Comparison of ENCODE assay signal across 10 cellular contexts in the genomic region with DNA sequence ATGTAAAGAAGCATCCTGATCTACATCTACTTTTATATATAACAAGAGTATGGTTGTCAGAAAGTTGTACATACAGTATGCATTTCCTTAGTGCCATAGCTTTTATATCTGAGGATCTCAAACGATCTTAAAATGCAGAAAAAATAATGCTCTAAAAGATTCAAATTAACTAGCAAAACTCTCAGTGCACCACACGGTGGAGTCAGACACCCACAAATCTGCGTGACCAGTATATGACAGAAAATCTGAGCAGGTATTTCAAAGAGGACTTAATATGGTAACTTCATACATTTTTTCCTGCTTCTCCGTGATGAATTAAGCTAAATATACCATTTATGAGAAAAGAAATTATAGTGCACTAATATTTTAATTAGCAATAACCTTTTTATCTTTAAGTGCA.
DNase-seq lines count a peak whose midpoint lies in the region; ATAC-seq, FAIRE-seq and TF ChIP-seq lines count a peak whose summit lies in the region.
"Had no signal": no experiment of that assay in that cellular context is flagged by ENCODE, and none has a peak within 500 bp of the region (broad histone marks: within the 10 kb centered on the region; RNA-seq: fewer than 3 reads in every experiment).

No MANE protein-coding gene starts in this region.

- DNase-seq in A549 (ENCODE audit: low read depth in 1 of 2, low spot score in 1 of 2), result peak in 1 of 2 experiments; percentile 4
- DNase-seq in Kasumi-1 (lab: John Stamatoyannopoulos, UW), result peak; percentile 9 to 35
- no peak for DNase-seq in activated gamma-delta T cell (lab: John Stamatoyannopoulos, UW)
- DNase-seq in CD8-positive, alpha-beta T cell, result no peak
- DNase-seq in AML-193 (lab: John Stamatoyannopoulos, UW), result no peak
- no peak for DNase-seq in activated CD4-positive, CD25-positive, alpha-beta regulatory T cell treated with anti-CD3 and anti-CD28 coated beads, Interleukin-2, amount 50 U/mL, for 72 hours
- DNase-seq: DMS79 treated with DMSO at 0.1 percent for 48 hours had no signal

- H3K27me3 ChIP-seq in CD8-positive, alpha-beta T cell (ENCODE audit: insufficient read depth, low read length), result no peaks in the 10 kb centered on the region

- H3K4me1 Mint-ChIP-seq in brain, result no peaks in the 10 kb centered on the region
- H3K4me1 Mint-ChIP-seq in CD8-positive, alpha-beta T cell (ENCODE audit: low read depth), result no peaks in the 10 kb centered on the region

- no peak overlapping the region for H3K4me2 ChIP-seq in A549

- CTCF ChIA-PET in A549 (lab: Yijun Ruan, JAX), result interaction anchor here (1.4 kb wide), 1 partner anchor 11 kb away, joined by 3 read pairs; no protein-coding TSS in a partner anchor
- CTCF ChIA-PET in CD8-positive, alpha-beta T cell (lab: Charles Lee), result no interaction called here

- H3K27me3 Mint-ChIP-seq in brain, result no peaks in the 10 kb centered on the region
- no peaks in the 10 kb centered on the region for H3K27me3 Mint-ChIP-seq in CD8-positive, alpha-beta T cell (ENCODE audit: low read depth)

- H3K27ac Mint-ChIP-seq in brain, result no peak overlapping the region
- H3K27ac Mint-ChIP-seq in CD8-positive, alpha-beta T cell, result no peak overlapping the region

- ATAC-seq in A549 (no peak), GM18858 (IDR thresholded peaks at IDR 0.05; ENCODE audit: unreplicated experiment) (peak; percentile 83)
- no peak for ATAC-seq in CD8-positive, alpha-beta T cell

- intact Hi-C loops in CD8-positive, alpha-beta T cell (cut with DNase I, micrococcal nuclease), result no loop called here

- no peak overlapping the region for H3K4me3 ChIP-seq in A549
- H3K4me3 ChIP-seq in CD8-positive, alpha-beta T cell (ENCODE audit: low read depth, low read length), result no peak overlapping the region

- 2% methylated on average over 4 of the region's 4 CpGs for WGBS in A549 (ENCODE audit: missing lambda C conversion rate)

- H3K4me3 Mint-ChIP-seq in brain, result no peak overlapping the region
- H3K4me3 Mint-ChIP-seq in CD8-positive, alpha-beta T cell, result no peak overlapping the region

- peaks cover 0 to 2% (median 0%) of the 10 kb centered on the region in 5 experiments for H3K9me3 Mint-ChIP-seq in brain
- H3K9me3 Mint-ChIP-seq in CD8-positive, alpha-beta T cell, result no peaks in the 10 kb centered on the region

- TF ChIP-seq POLR2A in A549 (IDR thresholded peaks at IDR 0.05; ENCODE audit: low read length), result no peak

- no peak for TF ChIP-seq EP300 in A549 (IDR thresholded peaks at IDR 0.05)

- H3K9me3 ChIP-seq in A549, result no peaks in the 10 kb centered on the region
- no peaks in the 10 kb centered on the region for H3K9me3 ChIP-seq in CD8-positive, alpha-beta T cell (ENCODE audit: low read length)

- POLR2A ChIA-PET in A549 (lab: Yijun Ruan, JAX), result no interaction called here
- POLR2A ChIA-PET in CD8-positive, alpha-beta T cell (lab: Charles Lee), result no interaction called here

- no peak overlapping the region for H3K27ac ChIP-seq in A549
- no peak overlapping the region for H3K27ac ChIP-seq in CD8-positive, alpha-beta T cell (ENCODE audit: low read depth, low read length)

- H3K36me3 Mint-ChIP-seq in brain, result no peaks in the 10 kb centered on the region
- H3K36me3 Mint-ChIP-seq in CD8-positive, alpha-beta T cell, result no peaks in the 10 kb centered on the region

- peak in 1 of 2 experiments; percentile 6; a peak in 1 of 5 replicates for TF ChIP-seq RAD21 in A549 (conservative IDR thresholded peaks at IDR 0.05 in 1 of 2, IDR thresholded peaks at IDR 0.05 in 1 of 2)

- no peaks in the 10 kb centered on the region for H3K36me3 ChIP-seq in CD8-positive, alpha-beta T cell (ENCODE audit: insufficient read depth, low read length)

- FAIRE-seq in A549 (lab: Jason Lieb, UNC), result peak; percentile 68
- FAIRE-seq: endothelial cell of umbilical vein had no signal

- no peaks in the 10 kb centered on the region for H3K4me1 ChIP-seq in A549
- H3K4me1 ChIP-seq in CD8-positive, alpha-beta T cell (ENCODE audit: insufficient read depth, low read length), result no peaks in the 10 kb centered on the region

- TF ChIP-seq CTCF in A549 (IDR thresholded peaks at IDR 0.05) (no peak), brain (conservative IDR thresholded peaks at IDR 0.05) (peak; percentile 59 to 61)
- TF ChIP-seq CTCF in CD8-positive, alpha-beta T cell (IDR thresholded peaks at IDR 0.05), result no peak

TF ChIP-seq in A549, 52 proteins besides CTCF, POLR2A, EP300 and RAD21:
- TF ChIP-seq, protein P1, sequence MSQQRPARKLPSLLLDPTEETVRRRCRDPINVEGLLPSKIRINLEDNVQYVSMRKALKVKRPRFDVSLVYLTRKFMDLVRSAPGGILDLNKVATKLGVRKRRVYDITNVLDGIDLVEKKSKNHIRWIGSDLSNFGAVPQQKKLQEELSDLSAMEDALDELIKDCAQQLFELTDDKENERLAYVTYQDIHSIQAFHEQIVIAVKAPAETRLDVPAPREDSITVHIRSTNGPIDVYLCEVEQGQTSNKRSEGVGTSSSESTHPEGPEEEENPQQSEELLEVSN (IDR thresholded peaks at IDR 0.05; ENCODE audit: borderline replicate concordance, low read depth), result no peak
- TF ChIP-seq TP53 (CRISPR knock-in tag; IDR thresholded peaks at IDR 0.05) (no peak), MAZ (IDR thresholded peaks at IDR 0.05; ENCODE audit: borderline replicate concordance, low read depth, low read length) (no peak), EHMT2 (IDR thresholded peaks at IDR 0.05; ENCODE audit: low read depth) (no peak), HOXB5 (CRISPR knock-in tag; IDR thresholded peaks at IDR 0.05) (no peak), CBX8 (IDR thresholded peaks at IDR 0.05) (no peak), ZC3H11A (IDR thresholded peaks at IDR 0.05) (no peak), NR3C1 (IDR thresholded peaks at IDR 0.05) (no peak), HDAC2 (IDR thresholded peaks at IDR 0.05) (no peak)
- TF ChIP-seq, protein P2, sequence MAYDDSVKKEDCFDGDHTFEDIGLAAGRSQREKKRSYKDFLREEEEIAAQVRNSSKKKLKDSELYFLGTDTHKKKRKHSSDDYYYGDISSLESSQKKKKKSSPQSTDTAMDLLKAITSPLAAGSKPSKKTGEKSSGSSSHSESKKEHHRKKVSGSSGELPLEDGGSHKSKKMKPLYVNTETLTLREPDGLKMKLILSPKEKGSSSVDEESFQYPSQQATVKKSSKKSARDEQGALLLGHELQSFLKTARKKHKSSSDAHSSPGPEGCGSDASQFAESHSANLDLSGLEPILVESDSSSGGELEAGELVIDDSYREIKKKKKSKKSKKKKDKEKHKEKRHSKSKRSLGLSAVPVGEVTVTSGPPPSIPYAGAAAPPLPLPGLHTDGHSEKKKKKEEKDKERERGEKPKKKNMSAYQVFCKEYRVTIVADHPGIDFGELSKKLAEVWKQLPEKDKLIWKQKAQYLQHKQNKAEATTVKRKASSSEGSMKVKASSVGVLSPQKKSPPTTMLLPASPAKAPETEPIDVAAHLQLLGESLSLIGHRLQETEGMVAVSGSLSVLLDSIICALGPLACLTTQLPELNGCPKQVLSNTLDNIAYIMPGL (CRISPR knock-in tag; IDR thresholded peaks at IDR 0.05; ENCODE audit: borderline replicate concordance), result no peak

Comparison
In these comparisons a context has a peak if more than half of its experiments do, and no peak if none do; other contexts are left out.
1. DNase-seq: peak in Kasumi-1 (2 of 2); none in activated gamma-delta T cell (single experiment), CD8-positive, alpha-beta T cell (0 of 7), AML-193 (0 of 2) and activated CD4-positive, CD25-positive, alpha-beta regulatory T cell treated with anti-CD3 and anti-CD28 coated beads, Interleukin-2, amount 50 U/mL, for 72 hours (single experiment).
2. CTCF ChIP-seq: peak in brain (2 of 2); none in A549 (single experiment) and CD8-positive, alpha-beta T cell (single experiment).